9 cellular contexts compared by ENCODE assay signal in genomic region chr1:192579319-192579738, GRCh38. TPM values are rescaled to one million over a fixed set of nuclear protein-coding genes. Genes with fewer than 3 reads are reported as not detected.
DNase-seq lines count a peak whose midpoint lies in the region; ATAC-seq and TF ChIP-seq lines count a peak whose summit lies in the region.
"Had no signal": no experiment of that assay in that cellular context is flagged by ENCODE, and none has a peak within 500 bp of the region (broad histone marks: within the 10 kb centered on the region; RNA-seq: fewer than 3 reads in every experiment).

No MANE protein-coding gene starts in this region.

- H3K27me3 ChIP-seq in foreskin keratinocyte (no peaks in the 10 kb centered on the region), right atrium auricular region (no peaks in the 10 kb centered on the region)

- CTCF ChIA-PET in activated naive CD4-positive, alpha-beta T cell treated with anti-CD3 and anti-CD28 coated beads for 36 hours (lab: Charles Lee): interaction anchor here (0.7 to 7.6 kb wide), 8 partner anchors 12 to 110 kb away, joined by 3 to 88 read pairs (median 5); no protein-coding TSS in a partner anchor

- H3K27ac Mint-ChIP-seq in activated naive CD4-positive, alpha-beta T cell treated with anti-CD3 and anti-CD28 coated beads for 36 hours: no peak overlapping the region

- H3K27ac ChIP-seq in foreskin keratinocyte (no peak overlapping the region), right atrium auricular region (no peak overlapping the region), substantia nigra (ENCODE audit: low read depth, low read length, poor library complexity, severe bottlenecking) (no peak overlapping the region)
- H3K27ac ChIP-seq: C4-2B had no signal

- ATAC-seq in SK-N-SH treated with all-trans-retinoic acid at 6 μM for 48 hours (peak; percentile 32), foreskin keratinocyte (peak; percentile 79), HG03460 (IDR thresholded peaks at IDR 0.05; ENCODE audit: unreplicated experiment) (no peak)

- H3K27me3 Mint-ChIP-seq in activated naive CD4-positive, alpha-beta T cell treated with anti-CD3 and anti-CD28 coated beads for 36 hours (ENCODE audit: low read depth): no peaks in the 10 kb centered on the region

- H3K36me3 ChIP-seq in right atrium auricular region: no peaks in the 10 kb centered on the region

- H3K36me3 Mint-ChIP-seq in activated naive CD4-positive, alpha-beta T cell treated with anti-CD3 and anti-CD28 coated beads for 36 hours (ENCODE audit: low read depth): no peaks in the 10 kb centered on the region

- no peaks in the 10 kb centered on the region for H3K4me1 ChIP-seq in foreskin keratinocyte
- H3K4me1 ChIP-seq in right atrium auricular region: no peaks in the 10 kb centered on the region

- H3K4me1 Mint-ChIP-seq in activated naive CD4-positive, alpha-beta T cell treated with anti-CD3 and anti-CD28 coated beads for 36 hours (ENCODE audit: low read depth): peaks cover 34% of the 10 kb centered on the region

- H3K4me3 ChIP-seq in right atrium auricular region: no peak overlapping the region

- TF ChIP-seq CTCF in foreskin keratinocyte (conservative IDR thresholded peaks at IDR 0.05): no peak
- no peak for TF ChIP-seq CTCF in right atrium auricular region (IDR thresholded peaks at IDR 0.05)

- H3K9me3 ChIP-seq in right atrium auricular region: no peaks in the 10 kb centered on the region

- H3K4me3 Mint-ChIP-seq in activated naive CD4-positive, alpha-beta T cell treated with anti-CD3 and anti-CD28 coated beads for 36 hours: peak overlapping the region; percentile 0

- no peak for DNase-seq in activated naive CD4-positive, alpha-beta T cell treated with anti-CD3 and anti-CD28 coated beads for 36 hours
- DNase-seq in activated naive CD4-positive, alpha-beta T cell treated with anti-CD3 and anti-CD28 coated beads, Interleukin-2, amount 50 U/mL, for 16 hours: no peak
- DNase-seq in foreskin keratinocyte (peak in 1 of 2 donors; percentile 52), right atrium auricular region (ENCODE audit: low spot score) (no peak), SIG-M5 treated with dmso at 0.1 percent for 504 hours (lab: John Stamatoyannopoulos, UW; ENCODE audit: unreplicated experiment) (no peak), substantia nigra (lab: John Stamatoyannopoulos, UW) (no peak)

- H3K9me3 Mint-ChIP-seq in activated naive CD4-positive, alpha-beta T cell treated with anti-CD3 and anti-CD28 coated beads for 36 hours: no peaks in the 10 kb centered on the region

- intact Hi-C loops in activated naive CD4-positive, alpha-beta T cell treated with anti-CD3 and anti-CD28 coated beads for 36 hours (cut with micrococcal nuclease): loop anchor here (5.0 kb wide), 1 partner anchor 478 kb away; the partner anchor contains the start of genes RO60 and UCHL5

TF ChIP-seq in SK-N-SH treated with all-trans-retinoic acid at 6 μM for 48 hours, 23 proteins besides CTCF, POLR2A, EP300 and RAD21:
- no peak for TF ChIP-seq ZNF565 (CRISPR knock-in tag; conservative IDR thresholded peaks at IDR 0.05; ENCODE audit: low read depth)
- no peak for TF ChIP-seq ISL1 (CRISPR knock-in tag; IDR thresholded peaks at IDR 0.05)
- no peak for TF ChIP-seq CSDC2 (CRISPR knock-in tag; IDR thresholded peaks at IDR 0.05)
- TF ChIP-seq PATZ1 (CRISPR knock-in tag; IDR thresholded peaks at IDR 0.05; ENCODE audit: borderline replicate concordance): no peak
- no peak for TF ChIP-seq TSHZ2 (CRISPR knock-in tag; IDR thresholded peaks at IDR 0.05)
- TF ChIP-seq ZFP30 (CRISPR knock-in tag; IDR thresholded peaks at IDR 0.05): no peak
- TF ChIP-seq SNAI2 (CRISPR knock-in tag; IDR thresholded peaks at IDR 0.05): no peak
- no peak for TF ChIP-seq TOX (CRISPR knock-in tag; IDR thresholded peaks at IDR 0.05; ENCODE audit: borderline replicate concordance)
- TF ChIP-seq ESRRG (CRISPR knock-in tag; IDR thresholded peaks at IDR 0.05): no peak
- no peak for TF ChIP-seq ZFP3 (CRISPR knock-in tag; IDR thresholded peaks at IDR 0.05)

RNA-seq across cellular contexts. Expression of gene RGS1, which starts 3.8 kb away (rescaled TPM):
- total RNA-seq in activated naive CD4-positive, alpha-beta T cell treated with anti-CD3 and anti-CD28 coated beads for 36 hours: 1 to 10 TPM; 4.4 to 6.0 TPM
- not detected in 2 replicates for total RNA-seq in foreskin keratinocyte
- polyA plus RNA-seq in foreskin keratinocyte: not detected in 2 replicates
- 10 to 100 TPM; 22.8 to 24.7 TPM for total RNA-seq in right atrium auricular region

RNA-seq across cellular contexts. Expression of gene RGS13, which starts 56.6 kb away (rescaled TPM):
- not detected for total RNA-seq in activated naive CD4-positive, alpha-beta T cell treated with anti-CD3 and anti-CD28 coated beads for 36 hours
- not detected in 2 replicates for total RNA-seq in foreskin keratinocyte
- not detected in 2 replicates for polyA plus RNA-seq in foreskin keratinocyte
- total RNA-seq in right atrium auricular region: not detected
